In genomic region chr19:53531457-53531856, GRCh38 we compare ENCODE assay signal across 28 cellular contexts.
"Had no signal": no experiment of that assay in that cellular context is flagged by ENCODE, and none has a peak within 500 bp of the region (broad histone marks: within the 10 kb centered on the region; RNA-seq: fewer than 3 reads in every experiment).

No MANE protein-coding gene starts in this region.

- H3K9me3 Mint-ChIP-seq: effector memory CD8-positive, alpha-beta T cell; endodermal cell had no signal

- H3K4me1 ChIP-seq: colonic mucosa, esophagus muscularis mucosa, esophagus squamous epithelium, foreskin keratinocyte, gastrocnemius medialis, gastroesophageal sphincter, heart left ventricle, heart right ventricle had no signal

- H3K4me3 Mint-ChIP-seq: dendritic cell treated with granulocyte-macrophage colony-stimulating factor and Interleukin-4, amounts not matched to agents 40 ng/mL and 50 ng/mL, for 4 days; effector memory CD8-positive, alpha-beta T cell; endodermal cell had no signal

- H3K4me3 ChIP-seq: colonic mucosa, coronary artery, dorsolateral prefrontal cortex, esophagus muscularis mucosa, esophagus squamous epithelium, gastrocnemius medialis, gastroesophageal sphincter, heart left ventricle, heart right ventricle had no signal

- H3K27me3 ChIP-seq: colonic mucosa, dorsolateral prefrontal cortex, esophagus muscularis mucosa, esophagus squamous epithelium, foreskin keratinocyte, gastrocnemius medialis, gastroesophageal sphincter, heart left ventricle, heart right ventricle had no signal

- H3K27ac ChIP-seq: colonic mucosa, coronary artery, dorsolateral prefrontal cortex, epithelial cell of prostate, esophagus muscularis mucosa, esophagus squamous epithelium, foreskin keratinocyte, gastrocnemius medialis, gastroesophageal sphincter, heart left ventricle, heart right ventricle had no signal

- H3K9me3 ChIP-seq: colonic mucosa, gastrocnemius medialis, gastroesophageal sphincter had no signal

- ATAC-seq: effector memory CD8-positive, alpha-beta T cell; esophagus mucosa; foreskin keratinocyte; gastrocnemius medialis; gastroesophageal sphincter; heart left ventricle; heart right ventricle had no signal

- FAIRE-seq: colon, endometrium, endothelial cell of umbilical vein had no signal

- H3K4me1 Mint-ChIP-seq: endodermal cell had no signal

- H3K36me3 ChIP-seq: colonic mucosa, esophagus muscularis mucosa, esophagus squamous epithelium, gastrocnemius medialis, gastroesophageal sphincter, heart left ventricle, heart right ventricle had no signal

- DNase-seq: colonic mucosa; cortex of kidney; dermis blood vessel endothelial cell; dorsolateral prefrontal cortex; effector CD4-positive, alpha-beta T cell; effector CD8-positive, alpha-beta T cell; effector memory CD4-positive, alpha-beta T cell; effector memory CD8-positive, alpha-beta T cell; endodermal cell; erythroblast; esophagus squamous epithelium; foreskin fibroblast; foreskin keratinocyte; foreskin melanocyte; gastrocnemius medialis; glutamatergic neuron; head of caudate nucleus; heart left ventricle; heart right ventricle had no signal

- H3K27ac Mint-ChIP-seq: dendritic cell treated with granulocyte-macrophage colony-stimulating factor and Interleukin-4, amounts not matched to agents 40 ng/mL and 50 ng/mL, for 4 days; effector memory CD8-positive, alpha-beta T cell; endodermal cell had no signal

- H3K27me3 Mint-ChIP-seq: dendritic cell treated with granulocyte-macrophage colony-stimulating factor and Interleukin-4, amounts not matched to agents 40 ng/mL and 50 ng/mL, for 4 days; effector memory CD8-positive, alpha-beta T cell had no signal
